In the genomic region with DNA sequence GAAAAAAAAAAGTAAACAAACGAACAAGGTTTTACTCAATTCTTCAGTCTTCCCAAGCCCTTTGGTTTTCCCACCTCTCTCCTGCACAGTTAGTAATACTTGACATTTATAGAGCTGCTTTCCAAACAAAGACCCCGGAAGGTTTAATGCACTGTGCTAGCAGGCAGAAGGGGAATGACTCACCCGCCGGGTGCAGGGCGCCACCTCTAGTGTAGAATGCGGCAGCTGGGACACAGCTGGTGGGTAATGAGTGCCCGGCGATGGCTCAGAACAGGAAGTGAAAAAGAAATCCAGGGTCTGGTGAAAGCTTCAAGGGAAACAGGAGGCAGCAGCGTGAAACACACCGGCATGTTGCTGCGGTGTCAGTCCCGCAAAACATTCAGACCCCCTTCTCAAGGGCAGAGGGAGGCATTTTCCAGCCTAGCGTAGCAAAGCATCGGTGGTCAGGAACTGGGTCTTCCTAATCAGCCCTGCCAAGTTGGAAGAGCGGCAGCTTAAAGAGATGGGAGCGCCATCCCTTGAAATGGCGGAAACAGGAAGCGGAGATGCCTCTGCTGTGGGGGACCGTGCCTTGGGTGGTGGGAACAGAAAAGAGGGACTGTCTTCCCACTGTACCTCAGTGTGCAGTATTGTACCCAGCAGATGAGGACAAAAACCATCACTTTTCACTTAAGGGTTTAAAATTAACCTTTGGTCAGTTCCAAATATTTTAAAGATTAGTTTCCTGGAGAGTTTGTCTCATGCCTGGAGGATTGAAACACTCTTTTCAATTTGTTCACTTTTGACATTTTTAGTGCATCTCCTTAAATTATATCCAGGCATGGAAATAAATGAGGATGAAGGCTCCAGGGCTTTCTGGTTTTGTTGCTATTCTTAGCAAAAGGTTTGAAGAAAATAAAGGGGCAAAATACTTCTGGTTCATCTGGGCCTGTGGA, we compare ENCODE assay signal across 10 cellular contexts.
DNase-seq lines count a peak whose midpoint lies in the region; ATAC-seq lines count a peak whose summit lies in the region.
"Had no signal": no experiment of that assay in that cellular context is flagged by ENCODE, and none has a peak within 500 bp of the region (broad histone marks: within the 10 kb centered on the region; RNA-seq: fewer than 3 reads in every experiment).

No MANE protein-coding gene starts in this region.

- H3K9me3 Mint-ChIP-seq in activated T-cell treated with anti-CD3 and anti-CD28 coated beads, Interleukin-2, amount 50 U/mL, for 24 hours: peaks cover 9% of the 10 kb centered on the region
- H3K9me3 Mint-ChIP-seq: effector memory CD8-positive, alpha-beta T cell had no signal

- H3K4me3 Mint-ChIP-seq in activated T-cell treated with anti-CD3 and anti-CD28 coated beads, Interleukin-2, amount 50 U/mL, for 24 hours: no peak overlapping the region
- H3K4me3 Mint-ChIP-seq: effector memory CD8-positive, alpha-beta T cell had no signal

- peak; percentile 61 for ATAC-seq in HG03469 (IDR thresholded peaks at IDR 0.05; ENCODE audit: unreplicated experiment)
- ATAC-seq: effector memory CD8-positive, alpha-beta T cell had no signal

- H3K27me3 Mint-ChIP-seq in activated T-cell treated with anti-CD3 and anti-CD28 coated beads, Interleukin-2, amount 50 U/mL, for 24 hours: peaks cover 17% of the 10 kb centered on the region

- DNase-seq in CD1c-positive myeloid dendritic cell (ENCODE audit: extremely low spot score): peak; percentile 8
- DNase-seq in SJCRH30: peak; percentile 95
- peak; percentile 26 for DNase-seq in medulla oblongata (ENCODE audit: extremely low spot score)
- DNase-seq in NCI-H1436 treated with DMSO at 0.1 percent for 48 hours (lab: John Stamatoyannopoulos, UW): no peak
- no peak for DNase-seq in activated T-cell treated with anti-CD3 and anti-CD28 coated beads, Interleukin-2, amount 50 U/mL, for 24 hours
- no peak for DNase-seq in iPS-NIHi11 (ENCODE audit: low spot score)
- no peak for DNase-seq in activated gamma-delta T cell (lab: John Stamatoyannopoulos, UW)
- DNase-seq: activated CD4-positive, alpha-beta T cell treated with anti-CD3 and anti-CD28 coated beads for 48 hours; effector memory CD8-positive, alpha-beta T cell had no signal

- H3K27ac Mint-ChIP-seq in activated T-cell treated with anti-CD3 and anti-CD28 coated beads, Interleukin-2, amount 50 U/mL, for 24 hours: no peak overlapping the region
- H3K27ac Mint-ChIP-seq: effector memory CD8-positive, alpha-beta T cell had no signal

- no peaks in the 10 kb centered on the region for H3K27me3 ChIP-seq in SJCRH30

- peak overlapping the region; percentile 49 for H3K4me3 ChIP-seq in SJCRH30

- H3K27ac ChIP-seq in SJCRH30: peak overlapping the region; percentile 90

- no peaks in the 10 kb centered on the region for H3K36me3 Mint-ChIP-seq in activated T-cell treated with anti-CD3 and anti-CD28 coated beads, Interleukin-2, amount 50 U/mL, for 24 hours (ENCODE audit: low read depth)

- H3K36me3 ChIP-seq in SJCRH30: no peaks in the 10 kb centered on the region

- H3K4me1 Mint-ChIP-seq in activated T-cell treated with anti-CD3 and anti-CD28 coated beads, Interleukin-2, amount 50 U/mL, for 24 hours (ENCODE audit: low read depth): no peaks in the 10 kb centered on the region

- H3K9me3 ChIP-seq in SJCRH30 (replicated peaks): peaks cover 15% of the 10 kb centered on the region

- peaks cover 12% of the 10 kb centered on the region for H3K4me1 ChIP-seq in SJCRH30

Comparison
In these comparisons a context has a peak if more than half of its experiments do, and no peak if none do; other contexts are left out.
1. DNase-seq: peak in CD1c-positive myeloid dendritic cell (single experiment), SJCRH30 (2 of 2) and medulla oblongata (single experiment); none in NCI-H1436 treated with DMSO at 0.1 percent for 48 hours (single experiment), activated T-cell treated with anti-CD3 and anti-CD28 coated beads, Interleukin-2, amount 50 U/mL, for 24 hours (single experiment), iPS-NIHi11 (single experiment) and activated gamma-delta T cell (single experiment).